ENCODE assay signal across 28 cellular contexts in the genomic region with DNA sequence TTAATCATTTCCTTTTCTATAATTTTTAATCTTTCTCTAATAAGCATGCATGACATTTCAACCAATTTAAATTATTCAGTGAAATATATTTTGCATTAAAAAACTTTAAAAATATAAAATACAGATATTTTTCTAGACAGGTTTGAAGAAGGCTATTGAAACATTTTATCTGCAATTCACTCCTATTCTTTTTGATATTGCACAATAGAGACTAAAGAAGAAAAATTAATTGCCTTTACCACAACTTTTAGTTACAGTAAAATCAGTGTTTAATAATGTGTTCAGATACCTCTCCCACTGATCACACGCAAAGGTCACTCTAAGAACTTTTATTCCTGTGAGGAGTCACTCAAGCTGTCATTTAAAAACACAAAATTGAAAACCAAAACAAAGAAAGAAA.
"Had no signal": no experiment of that assay in that cellular context is flagged by ENCODE, and none has a peak within 500 bp of the region (broad histone marks: within the 10 kb centered on the region; RNA-seq: fewer than 3 reads in every experiment).

No MANE protein-coding gene starts in this region.

- DNase-seq: stimulated activated CD4-positive, alpha-beta T cell treated with anti-CD3 and anti-CD28 coated beads, Interleukin-2, amount 100 ng/mL, for 48 hours; stimulated activated CD4-positive, alpha-beta T cell treated with anti-CD3 and anti-CD28 coated beads, Interleukin-4, amount 100 ng/mL, for 1 hour; stimulated activated CD4-positive, alpha-beta T cell treated with anti-CD3 and anti-CD28 coated beads, Interleukin-4, amount 100 ng/mL, for 24 hours; stimulated activated CD4-positive, alpha-beta T cell treated with anti-CD3 and anti-CD28 coated beads, Interleukin-4, amount 100 ng/mL, for 4 hours; stimulated activated CD8-positive, alpha-beta memory T cell treated with anti-CD3 and anti-CD28 coated beads, Interleukin-4, amount 100 ng/mL, for 48 hours; stimulated activated naive B cell treated with anti-CD40 and anti-IgM and Interleukin-4, amounts not matched to agents 10 μg/mL and 1 μg/mL and 100 μg/mL, for 72 hours; stimulated activated naive CD4-positive, alpha-beta T cell; stimulated activated naive CD4-positive, alpha-beta T cell treated with Interleukin-2 at 50 U/mL for 16 hours; stimulated activated naive CD8-positive, alpha-beta T cell treated with anti-CD3 and anti-CD28 coated beads, Interleukin-15, amount 100 ng/mL, for 72 hours; stimulated activated naive CD8-positive, alpha-beta T cell treated with anti-CD3 and anti-CD28 coated beads, Interleukin-15, Interleukin-2, amounts not matched to agents 100 U/mL and 50 U/mL, for 24 hours; stomach; substantia nigra; testis; thyroid gland; tibial artery; transverse colon; trophoblast cell; upper lobe of left lung; upper lobe of right lung; uterus had no signal

- H3K27me3 Mint-ChIP-seq: stimulated activated memory B cell treated with anti-CD40 and anti-IgM and Interleukin-4, amounts not matched to agents 10 μg/mL and 1 μg/mL and 100 μg/mL, for 72 hours; stimulated activated naive B cell treated with anti-CD40 and anti-IgM and Interleukin-4, amounts not matched to agents 10 μg/mL and 1 μg/mL and 100 μg/mL, for 72 hours; stimulated activated naive CD8-positive, alpha-beta T cell treated with anti-CD3 and anti-CD28 coated beads, Interleukin-15, amount 100 ng/mL, for 72 hours; stimulated activated naive CD8-positive, alpha-beta T cell treated with anti-CD3 and anti-CD28 coated beads, Interleukin-15, Interleukin-2, amounts not matched to agents 100 ng/mL and 50 ng/mL, for 24 hours; type B pancreatic cell had no signal

- H3K9me3 ChIP-seq: stomach, suprapubic skin, testis, thoracic aorta, thyroid gland, tibial artery, transverse colon, upper lobe of left lung, upper lobe of right lung, uterus, vagina had no signal

- H3K4me1 Mint-ChIP-seq: stimulated activated effector memory CD8-positive, alpha-beta T cell treated with anti-CD3 and anti-CD28 coated beads, Interleukin-12 subunit alpha, Interleukin-12 subunit beta, amount 100 ng/mL, for 72 hours; stimulated activated memory B cell treated with anti-CD40 and anti-IgM and Interleukin-4, amounts not matched to agents 10 μg/mL and 1 μg/mL and 100 μg/mL, for 72 hours; stimulated activated naive B cell treated with anti-CD40 and anti-IgM and Interleukin-4, amounts not matched to agents 10 μg/mL and 1 μg/mL and 100 μg/mL, for 72 hours; stimulated activated naive CD8-positive, alpha-beta T cell treated with anti-CD3 and anti-CD28 coated beads, Interleukin-15, amount 100 ng/mL, for 72 hours had no signal

- H3K36me3 ChIP-seq: stomach, suprapubic skin, thoracic aorta, thyroid gland, tibial artery, tibial nerve, transverse colon, upper lobe of left lung, upper lobe of right lung, uterus, vagina had no signal

- H3K9me3 Mint-ChIP-seq: type B pancreatic cell had no signal

- H3K27ac Mint-ChIP-seq: stimulated activated effector memory CD8-positive, alpha-beta T cell treated with anti-CD3 and anti-CD28 coated beads, Interleukin-12 subunit alpha, Interleukin-12 subunit beta, amount 100 ng/mL, for 72 hours; stimulated activated memory B cell treated with anti-CD40 and anti-IgM and Interleukin-4, amounts not matched to agents 10 μg/mL and 1 μg/mL and 100 μg/mL, for 72 hours; stimulated activated naive B cell treated with anti-CD40 and anti-IgM and Interleukin-4, amounts not matched to agents 10 μg/mL and 1 μg/mL and 100 μg/mL, for 72 hours; stimulated activated naive CD8-positive, alpha-beta T cell treated with anti-CD3 and anti-CD28 coated beads, Interleukin-15, amount 100 ng/mL, for 72 hours; stimulated activated naive CD8-positive, alpha-beta T cell treated with anti-CD3 and anti-CD28 coated beads, Interleukin-15, Interleukin-2, amounts not matched to agents 100 ng/mL and 50 ng/mL, for 24 hours; type B pancreatic cell had no signal

- H3K4me1 ChIP-seq: stomach, suprapubic skin, testis, thyroid gland, tibial artery, tibial nerve, transverse colon, upper lobe of left lung, upper lobe of right lung, uterus, vagina had no signal

- H3K4me3 Mint-ChIP-seq: stimulated activated effector memory CD8-positive, alpha-beta T cell treated with anti-CD3 and anti-CD28 coated beads, Interleukin-12 subunit alpha, Interleukin-12 subunit beta, amount 100 ng/mL, for 72 hours; stimulated activated memory B cell treated with anti-CD40 and anti-IgM and Interleukin-4, amounts not matched to agents 10 μg/mL and 1 μg/mL and 100 μg/mL, for 72 hours; stimulated activated naive B cell treated with anti-CD40 and anti-IgM and Interleukin-4, amounts not matched to agents 10 μg/mL and 1 μg/mL and 100 μg/mL, for 72 hours; stimulated activated naive CD8-positive, alpha-beta T cell treated with anti-CD3 and anti-CD28 coated beads, Interleukin-15, amount 100 ng/mL, for 72 hours; stimulated activated naive CD8-positive, alpha-beta T cell treated with anti-CD3 and anti-CD28 coated beads, Interleukin-15, Interleukin-2, amounts not matched to agents 100 ng/mL and 50 ng/mL, for 24 hours; type B pancreatic cell had no signal

- H3K27me3 ChIP-seq: stomach, suprapubic skin, testis, thyroid gland, tibial artery, tibial nerve, transverse colon, upper lobe of left lung, upper lobe of right lung, uterus, vagina had no signal

- H3K4me3 ChIP-seq: stomach, suprapubic skin, testis, thoracic aorta, thyroid gland, tibial artery, tibial nerve, transverse colon, upper lobe of left lung, upper lobe of right lung, uterus, vagina had no signal

- H3K27ac ChIP-seq: stomach, suprapubic skin, testis, thoracic aorta, thyroid gland, tibial artery, tibial nerve, transverse colon, upper lobe of left lung, upper lobe of right lung, uterus, vagina had no signal

- H3K36me3 Mint-ChIP-seq: stimulated activated effector memory CD8-positive, alpha-beta T cell treated with anti-CD3 and anti-CD28 coated beads, Interleukin-12 subunit alpha, Interleukin-12 subunit beta, amount 100 ng/mL, for 72 hours; stimulated activated memory B cell treated with anti-CD40 and anti-IgM and Interleukin-4, amounts not matched to agents 10 μg/mL and 1 μg/mL and 100 μg/mL, for 72 hours; stimulated activated naive B cell treated with anti-CD40 and anti-IgM and Interleukin-4, amounts not matched to agents 10 μg/mL and 1 μg/mL and 100 μg/mL, for 72 hours; type B pancreatic cell had no signal

- ATAC-seq: stimulated activated effector memory CD8-positive, alpha-beta T cell treated with anti-CD3 and anti-CD28 coated beads, Interleukin-12 subunit alpha, Interleukin-12 subunit beta, amount 100 ng/mL, for 72 hours; stimulated activated memory B cell treated with anti-CD40 and anti-IgM and Interleukin-4, amounts not matched to agents 10 μg/mL and 1 μg/mL and 100 μg/mL, for 72 hours; stimulated activated naive B cell treated with anti-CD40 and anti-IgM and Interleukin-4, amounts not matched to agents 10 μg/mL and 1 μg/mL and 100 μg/mL, for 72 hours; stimulated activated naive CD8-positive, alpha-beta T cell treated with anti-CD3 and anti-CD28 coated beads, Interleukin-15, amount 100 ng/mL, for 72 hours; stimulated activated naive CD8-positive, alpha-beta T cell treated with anti-CD3 and anti-CD28 coated beads, Interleukin-15, Interleukin-2, amounts not matched to agents 100 U/mL and 50 U/mL, for 24 hours; upper lobe of right lung had no signal
